ENCODE assay signal across 27 cellular contexts in the genomic region with DNA sequence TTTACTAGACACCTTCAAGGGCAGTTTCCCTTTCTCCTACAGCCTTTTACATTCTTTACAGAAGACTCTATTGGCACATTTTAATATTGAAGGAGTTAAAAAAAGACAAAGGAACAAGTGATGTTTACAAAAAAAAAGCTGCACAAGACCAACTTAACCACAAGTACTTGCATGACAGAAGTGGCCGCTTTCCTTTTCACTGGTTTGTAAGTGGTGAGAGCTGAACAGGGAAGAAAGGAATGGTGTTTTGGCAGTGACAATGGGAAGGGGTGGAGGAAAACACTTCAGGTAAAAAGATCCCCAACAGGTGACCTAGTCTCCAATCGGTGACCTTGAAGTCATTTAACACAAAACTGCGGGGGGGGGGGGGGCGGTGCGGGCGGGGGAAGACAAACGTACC. TPM values are rescaled to one million over a fixed set of nuclear protein-coding genes. Genes with fewer than 3 reads are reported as not detected.
DNase-seq lines count a peak whose midpoint lies in the region; ATAC-seq and TF ChIP-seq lines count a peak whose summit lies in the region.
"Had no signal": no experiment of that assay in that cellular context is flagged by ENCODE, and none has a peak within 500 bp of the region (broad histone marks: within the 10 kb centered on the region; RNA-seq: fewer than 3 reads in every experiment).

No MANE protein-coding gene starts in this region.

- H3K36me3 ChIP-seq in H7 (replicated peaks; ENCODE audit: control insufficient read depth, insufficient read depth, low read length) = no peaks in the 10 kb centered on the region
- H3K36me3 ChIP-seq: sigmoid colon, tibial nerve had no signal

- DNase-seq in H7 = peak; percentile 27
- DNase-seq in RPMI8226 = peak; percentile 34
- DNase-seq in iPS-NIHi7 (ENCODE audit: extremely low spot score) = peak; percentile 16
- no peak for DNase-seq in progenitor cell of endocrine pancreas (ENCODE audit: low spot score, unreplicated experiment)
- DNase-seq in NCI-H524 (lab: John Stamatoyannopoulos, UW) = no peak
- DNase-seq in dermis blood vessel endothelial cell = no peak
- DNase-seq: activated CD8-positive, alpha-beta memory T cell treated with anti-CD3 and anti-CD28 coated beads, Interleukin-2, amount 10 ng/mL, durations not matched to agents 7 days and 5 days; activated gamma-delta T cell treated with Interleukin-2 at 50 U/mL for 16 hours; activated T-cell treated with anti-CD3 and anti-CD28 coated beads, Interleukin-2, amount 50 U/mL, for 48 hours; caudate nucleus; DMS153; effector memory CD4-positive, alpha-beta T cell; Kasumi-1; left colon; NCI-H1436; NCI-H526 treated with DMSO at 0.1 percent for 48 hours; NK-92 treated with Interleukin-12 subunit alpha and Interleukin-12 subunit beta, amount 100 ng/mL, for 24 hours; sigmoid colon; SK-N-SH; stimulated activated CD4-positive, alpha-beta T cell treated with anti-CD3 and anti-CD28 coated beads, Interleukin-4, amount 100 ng/mL, for 1 hour had no signal

- peaks cover 12% of the 10 kb centered on the region for H3K4me1 Mint-ChIP-seq in progenitor cell of endocrine pancreas (ENCODE audit: low read depth)
- H3K4me1 Mint-ChIP-seq: activated CD8-positive, alpha-beta memory T cell treated with anti-CD3 and anti-CD28 coated beads, Interleukin-2, amount 10 ng/mL, durations not matched to agents 7 days and 5 days; memory B cell had no signal

- no peaks in the 10 kb centered on the region for H3K9me3 Mint-ChIP-seq in progenitor cell of endocrine pancreas (ENCODE audit: low read depth)
- H3K9me3 Mint-ChIP-seq: T-helper 1 cell treated with Interleukin-12 subunit alpha and Interleukin-12 subunit beta and Interleukin-4 antibody, amounts not matched to agents 30 μg/mL and 1 μg/mL, for 36 hours had no signal

- H3K27me3 Mint-ChIP-seq in progenitor cell of endocrine pancreas = peaks cover 14% of the 10 kb centered on the region

- H3K4me3 Mint-ChIP-seq in progenitor cell of endocrine pancreas (ENCODE audit: low read depth) = peak overlapping the region; percentile 58
- H3K4me3 Mint-ChIP-seq: activated CD8-positive, alpha-beta memory T cell treated with anti-CD3 and anti-CD28 coated beads, Interleukin-2, amount 10 ng/mL, durations not matched to agents 7 days and 5 days; memory B cell; T-helper 1 cell treated with Interleukin-12 subunit alpha and Interleukin-12 subunit beta and Interleukin-4 antibody, amounts not matched to agents 30 μg/mL and 1 μg/mL, for 36 hours had no signal

- no peak overlapping the region for H3K4me3 ChIP-seq in H7 (ENCODE audit: insufficient read depth, low read depth, low read length)
- H3K4me3 ChIP-seq: coronary artery, sigmoid colon, tibial nerve had no signal

- no peak overlapping the region for H3K27ac Mint-ChIP-seq in progenitor cell of endocrine pancreas
- H3K27ac Mint-ChIP-seq: activated CD8-positive, alpha-beta memory T cell treated with anti-CD3 and anti-CD28 coated beads, Interleukin-2, amount 10 ng/mL, durations not matched to agents 7 days and 5 days; memory B cell; T-helper 1 cell treated with Interleukin-12 subunit alpha and Interleukin-12 subunit beta and Interleukin-4 antibody, amounts not matched to agents 30 μg/mL and 1 μg/mL, for 36 hours had no signal

- H3K36me3 Mint-ChIP-seq in progenitor cell of endocrine pancreas (ENCODE audit: insufficient read depth) = no peaks in the 10 kb centered on the region
- H3K36me3 Mint-ChIP-seq: memory B cell had no signal

- no peak for TF ChIP-seq CTCF in progenitor cell of endocrine pancreas (IDR thresholded peaks at IDR 0.05; ENCODE audit: unreplicated experiment)

- peaks cover 14% of the 10 kb centered on the region for H3K27me3 ChIP-seq in H7 (ENCODE audit: control insufficient read depth, insufficient read depth, low read length)

- no peak for ATAC-seq in HG03469 (IDR thresholded peaks at IDR 0.05; ENCODE audit: unreplicated experiment)
- ATAC-seq: activated CD8-positive, alpha-beta memory T cell treated with anti-CD3 and anti-CD28 coated beads, Interleukin-2, amount 10 ng/mL, durations not matched to agents 7 days and 5 days; left colon had no signal

RNA-seq across cellular contexts. Expression of a gene that starts 1.1 kb away (rescaled TPM):
- 12.3 and 26.4 TPM in 2 replicates for total RNA-seq in H7 (2014; rRNA removed; shearing (Covaris generic))
- 25.0 and 26.6 TPM in 2 replicates for total RNA-seq in progenitor cell of endocrine pancreas
- under 0.01 TPM in 1 of 2 replicates, not detected in the other for total RNA-seq in dermis blood vessel endothelial cell
- total RNA-seq: activated CD8-positive, alpha-beta memory T cell treated with anti-CD3 and anti-CD28 coated beads, Interleukin-2, amount 10 ng/mL, durations not matched to agents 7 days and 5 days; G401; posterior vena cava; tibial nerve had no signal

Comparison
In these comparisons a context has a peak if more than half of its experiments do, and no peak if none do; other contexts are left out.
1. DNase-seq: peak in H7 (single experiment), RPMI8226 (single experiment) and iPS-NIHi7 (single experiment); none in progenitor cell of endocrine pancreas (single experiment), NCI-H524 (0 of 2) and dermis blood vessel endothelial cell (single experiment).
2. RNA of a gene that starts 1.1 kb away (total RNA-seq): 25.0 to 26.6 TPM in progenitor cell of endocrine pancreas and 12.3 to 26.4 TPM in H7; under 0.01 TPM in dermis blood vessel endothelial cell; every median in the first group is over 10 times any median in the second.